6 cellular contexts compared by ENCODE assay signal in genomic region chr2:56208380-56208779, GRCh38.
"Had no signal": no experiment of that assay in that cellular context is flagged by ENCODE, and none has a peak within 500 bp of the region (broad histone marks: within the 10 kb centered on the region; RNA-seq: fewer than 3 reads in every experiment).

No MANE protein-coding gene starts in this region.

- H3K4me3 ChIP-seq: GM23248, HAP-1, K562 had no signal

- H3K36me3 ChIP-seq: HAP-1 had no signal

- DNase-seq: GM23248, GOT3, H7, IMR-90 had no signal

- H3K9me3 ChIP-seq: HAP-1 had no signal

- H3K4me1 ChIP-seq: HAP-1 had no signal
